38 cellular contexts compared by ENCODE assay signal in genomic region chr5:73197637-73198257, GRCh38. TPM values are rescaled to one million over a fixed set of nuclear protein-coding genes. Genes with fewer than 3 reads are reported as not detected.
"Had no signal": no experiment of that assay in that cellular context is flagged by ENCODE, and none has a peak within 500 bp of the region (broad histone marks: within the 10 kb centered on the region; RNA-seq: fewer than 3 reads in every experiment).

No MANE protein-coding gene starts in this region.

- DNase-seq: activated B cell treated with CpG ODN at 0.5 μM for 24 hours; activated CD4-positive, alpha-beta memory T cell treated with anti-CD3 and anti-CD28 coated beads for 36 hours; activated CD4-positive, alpha-beta T cell treated with anti-CD3 and anti-CD28 coated beads for 4 hours; activated CD4-positive, alpha-beta T cell treated with anti-CD3 and anti-CD28 coated beads, Interleukin-2, amount 10 ng/mL, durations not matched to agents 24 days and 14 days; activated CD4-positive, alpha-beta T cell treated with anti-CD3 and anti-CD28 coated beads, Interleukin-2, amount 50 U/mL, for 1 hour; activated CD4-positive, alpha-beta T cell treated with anti-CD3 and anti-CD28 coated beads, Interleukin-2, amount 50 U/mL, for 4 hours; activated CD4-positive, CD25-positive, alpha-beta regulatory T cell treated with anti-CD3 and anti-CD28 coated beads, Interleukin-2, amount 50 U/mL, for 72 hours; activated CD8-positive, alpha-beta memory T cell treated with anti-CD3 and anti-CD28 coated beads, Interleukin-2, amount 50 U/mL, for 4 hours; activated CD8-positive, alpha-beta T cell treated with anti-CD3 and anti-CD28 coated beads for 36 hours; activated effector memory CD4-positive, alpha-beta T cell treated with anti-CD3 and anti-CD28 coated beads, Interleukin-2, amount 50 U/mL, for 16 hours; activated gamma-delta T cell treated with Interleukin-2 at 50 U/mL for 16 hours; activated naive CD4-positive, alpha-beta T cell; activated naive CD4-positive, alpha-beta T cell treated with anti-CD3 and anti-CD28 coated beads for 36 hours; activated naive CD4-positive, alpha-beta T cell treated with anti-CD3 and anti-CD28 coated beads, Interleukin-2, amount 50 U/mL, for 16 hours; activated naive CD8-positive, alpha-beta T cell treated with anti-CD3 and anti-CD28 coated beads for 36 hours; activated T-cell treated with anti-CD3 and anti-CD28 coated beads for 4 hours; activated T-cell treated with anti-CD3 and anti-CD28 coated beads, Interleukin-2, amount 50 U/mL, for 1 hour; activated T-cell treated with anti-CD3 and anti-CD28 coated beads, Interleukin-2, amount 50 U/mL, for 4 hours; activated T-cell treated with anti-CD3 and anti-CD28 coated beads, Interleukin-2, amount 50 U/mL, for 72 hours; adrenal gland; amniotic stem cell; aorta; body of pancreas; brain microvascular endothelial cell; central memory CD4-positive, alpha-beta T cell; T-helper 2 cell; T-helper 9 cell had no signal

- H3K36me3 Mint-ChIP-seq: activated CD4-positive, alpha-beta memory T cell treated with anti-CD3 and anti-CD28 coated beads for 36 hours; activated naive CD4-positive, alpha-beta T cell treated with anti-CD3 and anti-CD28 coated beads, Interleukin-2, amount 50 U/mL, for 72 hours; activated naive CD8-positive, alpha-beta T cell treated with anti-CD3 and anti-CD28 coated beads for 36 hours had no signal

- H3K9me3 ChIP-seq: adrenal gland, body of pancreas, breast epithelium had no signal

- H3K9me3 Mint-ChIP-seq: activated CD4-positive, alpha-beta memory T cell treated with anti-CD3 and anti-CD28 coated beads for 36 hours; activated CD4-positive, alpha-beta T cell treated with anti-CD3 and anti-CD28 coated beads, Interleukin-2, amount 10 ng/mL, durations not matched to agents 24 days and 14 days; activated CD8-positive, alpha-beta T cell treated with anti-CD3 and anti-CD28 coated beads for 36 hours; activated naive CD4-positive, alpha-beta T cell treated with anti-CD3 and anti-CD28 coated beads for 36 hours; activated naive CD4-positive, alpha-beta T cell treated with anti-CD3 and anti-CD28 coated beads, Interleukin-2, amount 50 U/mL, for 72 hours; activated T-cell treated with anti-CD3 and anti-CD28 coated beads, Interleukin-2, amount 50 U/mL, for 72 hours; activated T-helper 1 cell treated with anti-CD3 and anti-CD28 coated beads, Interleukin-12 subunit alpha, Interleukin-12 subunit beta, Interleukin-2, Interleukin-4 antibody, amounts not matched to agents 30 ng/mL and 10 ng/mL and 1 ng/mL, durations not matched to agents 14 hours and 24 hours and 36 hours; activated T-helper 17 cell treated with anti-CD3 and anti-CD28 coated beads, Interleukin-2, amount 50 U/mL, for 72 hours; T-helper 1 cell treated with Interleukin-12 subunit alpha and Interleukin-12 subunit beta and Interleukin-4 antibody, amounts not matched to agents 30 μg/mL and 1 μg/mL, for 36 hours; T-helper 2 cell treated with Interferon-gamma antibody and Interleukin-4, amounts not matched to agents 5 μg/mL and 100 μg/mL, for 36 hours had no signal

- H3K27me3 ChIP-seq: adrenal gland, body of pancreas, brain microvascular endothelial cell, breast epithelium had no signal

- H3K4me1 Mint-ChIP-seq: activated T-helper 17 cell treated with anti-CD3 and anti-CD28 coated beads, Interleukin-2, amount 50 U/mL, for 72 hours had no signal

- H3K27ac Mint-ChIP-seq: activated B cell treated with CpG ODN at 0.5 μM for 24 hours; activated CD4-positive, alpha-beta memory T cell treated with anti-CD3 and anti-CD28 coated beads for 36 hours; activated CD4-positive, alpha-beta T cell treated with anti-CD3 and anti-CD28 coated beads, Interleukin-2, amount 10 ng/mL, durations not matched to agents 24 days and 14 days; activated CD8-positive, alpha-beta T cell treated with anti-CD3 and anti-CD28 coated beads for 36 hours; activated naive CD4-positive, alpha-beta T cell treated with anti-CD3 and anti-CD28 coated beads for 36 hours; activated naive CD4-positive, alpha-beta T cell treated with anti-CD3 and anti-CD28 coated beads, Interleukin-2, amount 50 U/mL, for 72 hours; activated naive CD8-positive, alpha-beta T cell treated with anti-CD3 and anti-CD28 coated beads for 36 hours; activated T-cell treated with anti-CD3 and anti-CD28 coated beads, Interleukin-2, amount 50 U/mL, for 72 hours; activated T-helper 1 cell treated with anti-CD3 and anti-CD28 coated beads, Interleukin-12 subunit alpha, Interleukin-12 subunit beta, Interleukin-2, Interleukin-4 antibody, amounts not matched to agents 30 ng/mL and 10 ng/mL and 1 ng/mL, durations not matched to agents 14 hours and 24 hours and 36 hours; activated T-helper 17 cell treated with anti-CD3 and anti-CD28 coated beads, Interleukin-2, amount 50 U/mL, for 72 hours; T-helper 1 cell treated with Interleukin-12 subunit alpha and Interleukin-12 subunit beta and Interleukin-4 antibody, amounts not matched to agents 30 μg/mL and 1 μg/mL, for 36 hours; T-helper 2 cell treated with Interferon-gamma antibody and Interleukin-4, amounts not matched to agents 5 μg/mL and 100 μg/mL, for 36 hours had no signal

- H3K27ac ChIP-seq: adrenal gland, body of pancreas, brain microvascular endothelial cell, breast epithelium, VCaP had no signal

- H3K4me3 ChIP-seq: adrenal gland, body of pancreas, breast epithelium had no signal

- H3K4me1 ChIP-seq: adrenal gland, breast epithelium had no signal

- H3K36me3 ChIP-seq: adrenal gland, brain microvascular endothelial cell, breast epithelium had no signal

- ATAC-seq: activated CD8-positive, alpha-beta T cell treated with anti-CD3 and anti-CD28 coated beads for 36 hours; activated naive CD4-positive, alpha-beta T cell treated with anti-CD3 and anti-CD28 coated beads, Interleukin-2, amount 50 U/mL, for 72 hours; activated T-cell treated with anti-CD3 and anti-CD28 coated beads, Interleukin-2, amount 50 U/mL, for 4 hours; activated T-helper 17 cell treated with anti-CD3 and anti-CD28 coated beads, Interleukin-2, amount 50 U/mL, for 72 hours; body of pancreas had no signal

- H3K4me3 Mint-ChIP-seq: activated B cell treated with CpG ODN at 0.5 μM for 24 hours; activated CD4-positive, alpha-beta memory T cell treated with anti-CD3 and anti-CD28 coated beads for 36 hours; activated CD4-positive, alpha-beta T cell treated with anti-CD3 and anti-CD28 coated beads, Interleukin-2, amount 10 ng/mL, durations not matched to agents 24 days and 14 days; activated CD8-positive, alpha-beta T cell treated with anti-CD3 and anti-CD28 coated beads for 36 hours; activated naive CD4-positive, alpha-beta T cell treated with anti-CD3 and anti-CD28 coated beads for 36 hours; activated naive CD8-positive, alpha-beta T cell treated with anti-CD3 and anti-CD28 coated beads for 36 hours; activated T-cell treated with anti-CD3 and anti-CD28 coated beads, Interleukin-2, amount 50 U/mL, for 4 hours; activated T-cell treated with anti-CD3 and anti-CD28 coated beads, Interleukin-2, amount 50 U/mL, for 72 hours; activated T-helper 1 cell treated with anti-CD3 and anti-CD28 coated beads, Interleukin-12 subunit alpha, Interleukin-12 subunit beta, Interleukin-2, Interleukin-4 antibody, amounts not matched to agents 30 ng/mL and 10 ng/mL and 1 ng/mL, durations not matched to agents 14 hours and 24 hours and 36 hours; activated T-helper 17 cell treated with anti-CD3 and anti-CD28 coated beads, Interleukin-2, amount 50 U/mL, for 72 hours; T-helper 1 cell treated with Interleukin-12 subunit alpha and Interleukin-12 subunit beta and Interleukin-4 antibody, amounts not matched to agents 30 μg/mL and 1 μg/mL, for 36 hours; T-helper 2 cell treated with Interferon-gamma antibody and Interleukin-4, amounts not matched to agents 5 μg/mL and 100 μg/mL, for 36 hours had no signal

RNA-seq across cellular contexts. Expression of gene TMEM174, which starts 24.8 kb away (rescaled TPM):
- total RNA-seq: activated B cell treated with CpG ODN at 0.5 μM for 24 hours; activated CD4-positive, alpha-beta memory T cell treated with anti-CD3 and anti-CD28 coated beads for 36 hours; activated CD4-positive, alpha-beta T cell treated with anti-CD3 and anti-CD28 coated beads, Interleukin-2, amount 10 ng/mL, durations not matched to agents 24 days and 14 days; activated CD8-positive, alpha-beta memory T cell treated with anti-CD3 and anti-CD28 coated beads for 36 hours; activated CD8-positive, alpha-beta T cell treated with anti-CD3 and anti-CD28 coated beads for 36 hours; activated naive CD4-positive, alpha-beta T cell treated with anti-CD3 and anti-CD28 coated beads for 36 hours; activated naive CD4-positive, alpha-beta T cell treated with anti-CD3 and anti-CD28 coated beads, Interleukin-2, amount 50 U/mL, for 72 hours; activated naive CD8-positive, alpha-beta T cell treated with anti-CD3 and anti-CD28 coated beads for 36 hours; activated T-cell treated with anti-CD3 and anti-CD28 coated beads, Interleukin-2, amount 50 U/mL, for 4 hours; activated T-cell treated with anti-CD3 and anti-CD28 coated beads, Interleukin-2, amount 50 U/mL, for 72 hours; activated T-helper 1 cell treated with anti-CD3 and anti-CD28 coated beads, Interleukin-12 subunit alpha, Interleukin-12 subunit beta, Interleukin-2, Interleukin-4 antibody, amounts not matched to agents 30 ng/mL and 10 ng/mL and 1 ng/mL, durations not matched to agents 14 hours and 24 hours and 36 hours; activated T-helper 17 cell treated with anti-CD3 and anti-CD28 coated beads, Interleukin-2, amount 50 U/mL, for 72 hours; adrenal gland; aorta; astrocyte; body of pancreas; breast epithelium; cardiac septum; cerebellum had no signal
- polyA plus RNA-seq: adrenal gland, aorta had no signal
